Comparison of ENCODE assay signal across 30 cellular contexts in the genomic region with DNA sequence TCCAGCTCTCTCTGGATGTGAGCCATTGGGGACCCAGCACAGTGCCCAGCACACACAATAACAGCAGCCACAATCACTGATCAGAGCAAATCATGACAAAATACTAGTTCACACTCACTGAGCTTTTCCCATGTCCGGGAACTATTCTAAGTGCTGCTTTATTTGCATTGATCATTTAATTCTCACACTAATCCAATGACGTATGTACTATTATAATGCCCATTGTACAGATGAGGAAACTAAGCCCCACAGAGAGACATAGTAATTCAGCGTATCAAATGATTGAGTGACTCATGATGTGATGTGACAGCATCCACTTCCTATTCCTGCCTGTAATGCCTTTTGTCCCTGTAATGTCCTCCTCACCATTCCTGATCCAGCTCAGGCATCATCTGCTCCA. TPM values are rescaled to one million over a fixed set of nuclear protein-coding genes. Genes with fewer than 3 reads are reported as not detected.
"Had no signal": no experiment of that assay in that cellular context is flagged by ENCODE, and none has a peak within 500 bp of the region (broad histone marks: within the 10 kb centered on the region; RNA-seq: fewer than 3 reads in every experiment).

No MANE protein-coding gene starts in this region.

- DNase-seq: endodermal cell; foreskin fibroblast; gastrocnemius medialis; natural killer cell; stimulated activated CD4-positive, alpha-beta T cell treated with anti-CD3 and anti-CD28 coated beads, Interleukin-2, amount 100 ng/mL, for 24 hours; stimulated activated CD4-positive, alpha-beta T cell treated with anti-CD3 and anti-CD28 coated beads, Interleukin-4, amount 100 ng/mL, for 4 hours; stimulated activated naive B cell treated with anti-CD40 and anti-IgM and Interleukin-4, amounts not matched to agents 10 μg/mL and 1 μg/mL and 100 μg/mL, for 72 hours had no signal

- H3K4me1 Mint-ChIP-seq: central memory CD8-positive, alpha-beta T cell; endodermal cell; memory B cell; natural killer cell had no signal

- H2AFZ ChIP-seq: parathyroid adenoma had no signal

- ATAC-seq: gastrocnemius medialis; natural killer cell; sciatic nerve; stimulated activated naive B cell treated with anti-CD40 and anti-IgM and Interleukin-4, amounts not matched to agents 10 μg/mL and 1 μg/mL and 100 μg/mL, for 72 hours had no signal

- H3K9me3 Mint-ChIP-seq: central memory CD8-positive, alpha-beta T cell; endodermal cell; memory B cell; natural killer cell; stimulated activated naive B cell treated with anti-CD40 and anti-IgM and Interleukin-4, amounts not matched to agents 10 μg/mL and 1 μg/mL and 100 μg/mL, for 72 hours; stimulated activated naive CD8-positive, alpha-beta T cell treated with anti-CD3 and anti-CD28 coated beads, Interleukin-15, Interleukin-2, amounts not matched to agents 100 ng/mL and 50 ng/mL, for 24 hours had no signal

- H3K4me1 ChIP-seq: parathyroid adenoma, tibial nerve, vagina had no signal

- H3K9ac ChIP-seq: parathyroid adenoma had no signal

- H3K4me2 ChIP-seq: smooth muscle cell had no signal

- H3K27ac Mint-ChIP-seq: endodermal cell; memory B cell; natural killer cell; progenitor cell of endocrine pancreas; stimulated activated naive B cell treated with anti-CD40 and anti-IgM and Interleukin-4, amounts not matched to agents 10 μg/mL and 1 μg/mL and 100 μg/mL, for 72 hours; stimulated activated naive CD8-positive, alpha-beta T cell treated with anti-CD3 and anti-CD28 coated beads, Interleukin-15, Interleukin-2, amounts not matched to agents 100 ng/mL and 50 ng/mL, for 24 hours had no signal

- H3K36me3 Mint-ChIP-seq: memory B cell; natural killer cell; stimulated activated naive B cell treated with anti-CD40 and anti-IgM and Interleukin-4, amounts not matched to agents 10 μg/mL and 1 μg/mL and 100 μg/mL, for 72 hours had no signal

- H3K36me3 ChIP-seq: gastrocnemius medialis, thoracic aorta, tibial nerve, vagina had no signal

- H3K79me2 ChIP-seq: parathyroid adenoma had no signal

- H3K27ac ChIP-seq: coronary artery, gastrocnemius medialis, parathyroid adenoma, thoracic aorta, tibial nerve, vagina had no signal

- H3K9me3 ChIP-seq: gastrocnemius medialis, thoracic aorta, tibial nerve, vagina had no signal

- H3K4me3 Mint-ChIP-seq: central memory CD8-positive, alpha-beta T cell; endodermal cell; memory B cell; natural killer cell; stimulated activated naive B cell treated with anti-CD40 and anti-IgM and Interleukin-4, amounts not matched to agents 10 μg/mL and 1 μg/mL and 100 μg/mL, for 72 hours; stimulated activated naive CD8-positive, alpha-beta T cell treated with anti-CD3 and anti-CD28 coated beads, Interleukin-15, Interleukin-2, amounts not matched to agents 100 ng/mL and 50 ng/mL, for 24 hours had no signal

- FAIRE-seq: endothelial cell of umbilical vein, keratinocyte had no signal

- H3K4me3 ChIP-seq: coronary artery, gastrocnemius medialis, lung, smooth muscle cell, thoracic aorta, tibial nerve, vagina had no signal

- H3K27me3 ChIP-seq: gastrocnemius medialis, vagina had no signal

RNA-seq across cellular contexts. Expression of gene S100A8, which starts 1.9 kb away (rescaled TPM):
- total RNA-seq: chondrocyte, dermis microvascular lymphatic vessel endothelial cell, endodermal cell, endothelial cell of umbilical vein, epithelial cell of proximal tubule, glomerular endothelial cell, progenitor cell of endocrine pancreas, smooth muscle cell had no signal
- polyA plus RNA-seq: endothelial cell of umbilical vein, neural cell had no signal

RNA-seq across cellular contexts. Expression of gene S100A12, which starts 17.4 kb away (rescaled TPM):
- total RNA-seq: chondrocyte, dermis microvascular lymphatic vessel endothelial cell, endodermal cell, endothelial cell of umbilical vein, epithelial cell of proximal tubule, glomerular endothelial cell, progenitor cell of endocrine pancreas, smooth muscle cell, tibial nerve, ureter had no signal
- polyA plus RNA-seq: endothelial cell of umbilical vein, neural cell, smooth muscle cell had no signal

RNA-seq across cellular contexts. Expression of gene S100A7A, which starts 23.5 kb away (rescaled TPM):
- total RNA-seq: chondrocyte, dermis microvascular lymphatic vessel endothelial cell, endodermal cell, endothelial cell of umbilical vein, epithelial cell of proximal tubule, gastrocnemius medialis, glomerular endothelial cell, liver, lung, mononuclear cell, natural killer cell, omental fat pad, progenitor cell of endocrine pancreas, sciatic nerve, smooth muscle cell, thoracic aorta, tibial nerve, ureter, vagina had no signal
- polyA plus RNA-seq: endothelial cell of umbilical vein, keratinocyte, liver, lung, neural cell, smooth muscle cell had no signal

RNA-seq across cellular contexts. Expression of gene S100A9, which starts 35.2 kb away (rescaled TPM):
- total RNA-seq: chondrocyte, endodermal cell, endothelial cell of umbilical vein, glomerular endothelial cell had no signal
- polyA plus RNA-seq: endothelial cell of umbilical vein, neural cell had no signal

RNA-seq across cellular contexts. Expression of gene PGLYRP4, which starts 44.2 kb away (rescaled TPM):
- total RNA-seq: chondrocyte, dermis microvascular lymphatic vessel endothelial cell, endodermal cell, endothelial cell of umbilical vein, epithelial cell of proximal tubule, gastrocnemius medialis, glomerular endothelial cell, liver, mononuclear cell, natural killer cell, omental fat pad, progenitor cell of endocrine pancreas, sciatic nerve, thoracic aorta, tibial nerve had no signal
- polyA plus RNA-seq: endothelial cell of umbilical vein, liver, neural cell had no signal
